Comparison of ENCODE assay signal across 22 cellular contexts in the genomic region with DNA sequence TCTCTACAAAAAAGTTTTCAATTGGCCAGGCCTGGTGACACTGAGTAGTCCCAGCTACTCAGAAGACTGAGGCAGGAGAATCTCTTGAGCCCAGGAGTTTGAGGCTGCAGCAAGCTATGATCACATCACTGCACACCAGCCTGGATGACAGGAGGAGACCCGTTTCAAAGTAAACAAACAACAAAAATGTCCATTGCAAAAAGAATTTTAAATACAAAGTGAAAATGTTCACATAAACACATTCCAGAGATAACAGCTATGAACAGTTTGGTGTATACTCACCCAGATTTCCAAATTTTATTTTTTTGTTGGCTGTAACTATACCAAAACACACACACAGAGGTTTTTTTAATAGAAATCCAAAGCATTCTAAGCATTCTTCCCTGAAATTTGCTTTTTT. TPM values are rescaled to one million over a fixed set of nuclear protein-coding genes. Genes with fewer than 3 reads are reported as not detected.
A peak's percentile ranks its signal among the peaks of the same experiment; 100 is the strongest.
DNase-seq lines count a peak whose midpoint lies in the region; ATAC-seq and TF ChIP-seq lines count a peak whose summit lies in the region.
"Had no signal": no experiment of that assay in that cellular context is flagged by ENCODE, and none has a peak within 500 bp of the region (broad histone marks: within the 10 kb centered on the region; RNA-seq: fewer than 3 reads in every experiment).

No MANE protein-coding gene starts in this region.

- peaks cover 10% of the 10 kb centered on the region for H3K4me1 Mint-ChIP-seq in endodermal cell
- H3K4me1 Mint-ChIP-seq in T-cell: no peaks in the 10 kb centered on the region
- H3K4me1 Mint-ChIP-seq: CD8-positive, alpha-beta memory T cell had no signal

- no peaks in the 10 kb centered on the region for H4K20me1 ChIP-seq in GM23248 (ENCODE audit: insufficient read depth)

- H3K9me3 Mint-ChIP-seq in endodermal cell (no peaks in the 10 kb centered on the region), T-cell (no peaks in the 10 kb centered on the region)
- H3K9me3 Mint-ChIP-seq: CD8-positive, alpha-beta memory T cell; HFFc6 had no signal

- POLR2A ChIA-PET in T-cell (lab: Charles Lee): no interaction called here

- no peak overlapping the region for H3K27ac Mint-ChIP-seq in endodermal cell
- H3K27ac Mint-ChIP-seq in T-cell: no peak overlapping the region
- H3K27ac Mint-ChIP-seq: CD8-positive, alpha-beta memory T cell; HFFc6 had no signal

- TF ChIP-seq CTCF in AG09319 (IDR thresholded peaks at IDR 0.05; ENCODE audit: low read depth, low read length) (no peak), endodermal cell (conservative IDR thresholded peaks at IDR 0.05) (no peak)

- in situ Hi-C loops in GM23248 (cut with MboI): no loop called here

- DNase-seq in AG09319 (ENCODE audit: extremely low read depth, low read depth) (peak; percentile 4), GM23248 (peak; percentile 32), endodermal cell (peak; percentile 5), iris pigment epithelial cell (ENCODE audit: low read depth) (peak; percentile 64), middle frontal gyrus (ENCODE audit: extremely low spot score, low spot score) (no peak), HuH-7 (ENCODE audit: low spot score) (no peak), T-cell (no peak)
- DNase-seq in stimulated activated CD4-positive, alpha-beta T cell treated with anti-CD3 and anti-CD28 coated beads, Interleukin-2, amount 100 ng/mL, for 48 hours: no peak
- DNase-seq: 8988T; C1 segment of cervical spinal cord; CD8-positive, alpha-beta memory T cell; H7; HFFc6; Kasumi-1; MM.1S; NCI-H1092 treated with DMSO at 0.1 percent for 48 hours; NCI-H1694; NCI-H2081 treated with DMSO at 0.1 percent for 48 hours; NCI-H446 treated with DMSO at 0.1 percent for 48 hours; NCI-H69; SJCRH30 had no signal

- no peaks in the 10 kb centered on the region for H3K9me2 ChIP-seq in GM23248 (ENCODE audit: insufficient read depth)

- no peak overlapping the region for H3K4me3 Mint-ChIP-seq in endodermal cell
- H3K4me3 Mint-ChIP-seq in T-cell: no peak overlapping the region
- H3K4me3 Mint-ChIP-seq: CD8-positive, alpha-beta memory T cell; HFFc6 had no signal

- no peak for ATAC-seq in T-cell (replicated peaks in 1 of 4)
- ATAC-seq: Panc1 had no signal

- H3K36me3 Mint-ChIP-seq in endodermal cell (ENCODE audit: low read depth) (no peaks in the 10 kb centered on the region), T-cell (no peaks in the 10 kb centered on the region)
- H3K36me3 Mint-ChIP-seq: CD8-positive, alpha-beta memory T cell had no signal

- H3K27me3 ChIP-seq in GM23248 (replicated peaks; ENCODE audit: insufficient read depth) (no peaks in the 10 kb centered on the region), endodermal cell (ENCODE audit: control insufficient read depth, insufficient read depth, low read length, poor library complexity, severe bottlenecking) (peaks cover 25% of the 10 kb centered on the region)

- H3K27ac ChIP-seq in GM23248 (no peak overlapping the region), endodermal cell (ENCODE audit: low read depth, low read length) (no peak overlapping the region)
- H3K27ac ChIP-seq: SJCRH30 had no signal

- H3K9ac ChIP-seq in GM23248 (no peak overlapping the region), endodermal cell (ENCODE audit: extremely low read depth, low read length, poor library complexity, severe bottlenecking) (no peak overlapping the region)

- no peaks in the 10 kb centered on the region for H3K36me3 ChIP-seq in GM23248 (ENCODE audit: low read depth)
- no peaks in the 10 kb centered on the region for H3K36me3 ChIP-seq in endodermal cell (ENCODE audit: control insufficient read depth, insufficient read depth, low read length)
- H3K36me3 ChIP-seq: SJCRH30 had no signal

- H3F3A ChIP-seq in GM23248 (ENCODE audit: insufficient read depth): no peaks in the 10 kb centered on the region

- H3K4me3 ChIP-seq in GM23248: no peak overlapping the region
- H3K4me3 ChIP-seq in endodermal cell (ENCODE audit: low read length): no peak overlapping the region
- H3K4me3 ChIP-seq: SJCRH30 had no signal

- no peaks in the 10 kb centered on the region for H3K79me2 ChIP-seq in GM23248 (ENCODE audit: insufficient read depth)

- H3K27me3 Mint-ChIP-seq in endodermal cell (ENCODE audit: insufficient read depth): peaks cover 19% of the 10 kb centered on the region
- H3K27me3 Mint-ChIP-seq in T-cell: peaks cover 3 to 7% of the 10 kb centered on the region in 2 donors

- H3K9me3 ChIP-seq in GM23248 (ENCODE audit: low read depth) (no peaks in the 10 kb centered on the region), endodermal cell (ENCODE audit: control insufficient read depth, low read length) (no peaks in the 10 kb centered on the region)
- H3K9me3 ChIP-seq: SJCRH30 had no signal

- no peak overlapping the region for H3K4me2 ChIP-seq in GM23248 (ENCODE audit: unreplicated experiment)

- 0 to 10% methylated on average over 1 of the region's 1 CpG for WGBS in GM23248 (ENCODE audit: low coverage in 1 of 2, low lambda C conversion rate in 2 of 2, missing lambda C conversion rate in 2 of 2), 2 experiments
- WGBS in endodermal cell (ENCODE audit: insufficient coverage in 1 of 2, insufficient read length in 1 of 2), 2 experiments: 73 to 100% methylated on average over 1 of the region's 1 CpG

- CTCF ChIA-PET in T-cell (lab: Charles Lee): interaction anchor here in 1 of 2 donors (0.8 kb wide), 1 partner anchor 13 kb away, joined by 3 read pairs; no protein-coding TSS in a partner anchor

- no peaks in the 10 kb centered on the region for H3K4me1 ChIP-seq in GM23248 (ENCODE audit: insufficient read depth)
- H3K4me1 ChIP-seq in endodermal cell (ENCODE audit: control insufficient read depth, insufficient read depth, low read length): no peaks in the 10 kb centered on the region
- H3K4me1 ChIP-seq: SJCRH30 had no signal

- no peak overlapping the region for H2AFZ ChIP-seq in GM23248

RNA-seq across cellular contexts. Expression of gene ADRA1B, which starts 39.8 kb away (rescaled TPM):
- total RNA-seq in GM23248 (2014; rRNA removed; shearing (Covaris generic)): 0.32 and 0.63 TPM in 2 replicates
- 0.56 TPM in 1 of 2 replicates, not detected in the other for polyA plus RNA-seq in GM23248 (2016; fragmentation: Nextera tagmentation; extraction: Ambion mirVana)
- total RNA-seq in endodermal cell (under 1 TPM; 0.60 to 0.68 TPM), T-cell (under 1 TPM in 1 of 5 donors, not detected in 4; 0.12 TPM)
- polyA plus RNA-seq in endodermal cell (2013, experiment 1 of 2): 0.36 TPM
- polyA plus RNA-seq in endodermal cell (2013, experiment 2 of 2): 0.21 TPM
- total RNA-seq: CD8-positive, alpha-beta memory T cell; SJCRH30 had no signal
- polyA plus RNA-seq: CD8-positive, alpha-beta memory T cell had no signal

RNA-seq across cellular contexts. Expression of gene TTC1, which starts 52.9 kb away (rescaled TPM):
- total RNA-seq in GM23248 (2014; rRNA removed; shearing (Covaris generic)): 39.9 and 46.8 TPM in 2 replicates
- 67.5 and 67.7 TPM in 2 replicates for polyA plus RNA-seq in GM23248 (2016; fragmentation: Nextera tagmentation; extraction: Ambion mirVana)
- total RNA-seq in endodermal cell (10 to 100 TPM; 59.8 to 72.3 TPM), T-cell (10 to 100 TPM; 25.4 to 43.6 (median 37.3) TPM)
- 48.9 TPM for polyA plus RNA-seq in endodermal cell (2013, experiment 1 of 2)
- polyA plus RNA-seq in endodermal cell (2013, experiment 2 of 2): 45.7 TPM

Comparison
In these comparisons a context has a peak if more than half of its experiments do, and no peak if none do; other contexts are left out.
1. DNase-seq: peak in AG09319 (single experiment), GM23248 (single experiment), endodermal cell (single experiment) and iris pigment epithelial cell (single experiment); none in middle frontal gyrus (single experiment), stimulated activated CD4-positive, alpha-beta T cell treated with anti-CD3 and anti-CD28 coated beads, Interleukin-2, amount 100 ng/mL, for 48 hours (0 of 2), HuH-7 (single experiment) and T-cell (0 of 34).